Comparison of ENCODE assay signal across 1 cellular context in the genomic region with DNA sequence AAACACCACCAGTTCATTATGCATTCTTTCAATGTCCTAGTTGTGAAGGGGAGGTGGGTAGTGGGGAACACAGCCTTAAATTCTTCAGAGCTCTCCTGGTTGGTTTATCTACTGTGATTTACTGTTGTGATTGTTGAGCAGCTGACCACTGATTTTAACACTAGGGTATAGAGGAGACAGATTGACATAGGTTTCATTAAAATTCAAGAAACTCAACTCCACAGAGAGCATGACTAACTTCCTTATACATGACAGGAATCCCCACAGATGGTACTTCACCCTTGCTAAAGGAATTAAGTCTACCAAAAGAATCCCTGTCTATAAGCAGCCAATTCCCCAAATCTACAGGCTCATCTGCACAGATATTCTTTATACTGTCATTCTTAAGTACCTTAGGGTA.
TF ChIP-seq lines count a peak whose summit lies in the region.

No MANE protein-coding gene starts in this region.

TF ChIP-seq in GM23338, 12 proteins besides CTCF, POLR2A, EP300 and RAD21 (continued from another document):
- no peak for TF ChIP-seq REST (IDR thresholded peaks at IDR 0.05; ENCODE audit: unreplicated experiment)
- TF ChIP-seq ZNF114 (CRISPR knock-in tag; IDR thresholded peaks at IDR 0.05), result no peak
- TF ChIP-seq POLR2AphosphoS5 (IDR thresholded peaks at IDR 0.05; ENCODE audit: low read depth), result no peak
- TF ChIP-seq EZH2phosphoT487 (IDR thresholded peaks at IDR 0.05; ENCODE audit: unreplicated experiment), result no peak
- no peak for TF ChIP-seq ETS1 (IDR thresholded peaks at IDR 0.05)
- no peak for TF ChIP-seq NANOG (IDR thresholded peaks at IDR 0.05; ENCODE audit: borderline replicate concordance)
- no peak for TF ChIP-seq ZNF331 (CRISPR knock-in tag; IDR thresholded peaks at IDR 0.05; ENCODE audit: low read depth)
- TF ChIP-seq EZH2 (IDR thresholded peaks at IDR 0.05; ENCODE audit: low read depth, unreplicated experiment), result no peak
TF ChIP-seq in GM23338: peak in this region for 0.
